Comparison of ENCODE assay signal across 9 cellular contexts in genomic region chr17:68509151-68510057, GRCh38. TPM values are rescaled to one million over a fixed set of nuclear protein-coding genes. Genes with fewer than 3 reads are reported as not detected.
DNase-seq lines count a peak whose midpoint lies in the region; ATAC-seq and FAIRE-seq lines count a peak whose summit lies in the region.
"Had no signal": no experiment of that assay in that cellular context is flagged by ENCODE, and none has a peak within 500 bp of the region (broad histone marks: within the 10 kb centered on the region; RNA-seq: fewer than 3 reads in every experiment).

No MANE protein-coding gene starts in this region.

- WGBS in small intestine, 3 donors: 60 to 69% (median 62%) methylated on average over 9 of the region's 9 CpGs

- CTCF ChIA-PET in CD4-positive, alpha-beta memory T cell (lab: Charles Lee; ENCODE audit: partially characterized antibody): interaction anchor here (0.6 kb wide), 2 partner anchors 21 to 43 kb away, joined by 3 to 4 read pairs; no protein-coding TSS in a partner anchor
- CTCF ChIA-PET in activated CD8-positive, alpha-beta T cell treated with anti-CD3 and anti-CD28 coated beads, Interleukin-2, amount 10 ng/mL, durations not matched to agents 7 days and 5 days (lab: Charles Lee): interaction anchor here (0.7 to 1.5 kb wide), 5 partner anchors 12 to 49 kb away, joined by 3 to 6 read pairs (median 4); no protein-coding TSS in a partner anchor

- no peaks in the 10 kb centered on the region for H3K27me3 Mint-ChIP-seq in CD4-positive, alpha-beta memory T cell
- no peaks in the 10 kb centered on the region for H3K27me3 Mint-ChIP-seq in activated CD8-positive, alpha-beta T cell treated with anti-CD3 and anti-CD28 coated beads, Interleukin-2, amount 10 ng/mL, durations not matched to agents 7 days and 5 days (ENCODE audit: low read depth)

- no peak for FAIRE-seq in small intestine (lab: Jason Lieb, UNC)

- no peak overlapping the region for H3K27ac ChIP-seq in CD4-positive, alpha-beta memory T cell (ENCODE audit: low read depth, low read length)
- no peak overlapping the region for H3K27ac ChIP-seq in small intestine (ENCODE audit: low read depth in 1 of 2, low read length in 1 of 2)

- POLR2A ChIA-PET in CD4-positive, alpha-beta memory T cell (lab: Charles Lee; ENCODE audit: partially characterized antibody): no interaction called here
- POLR2A ChIA-PET in activated CD8-positive, alpha-beta T cell treated with anti-CD3 and anti-CD28 coated beads, Interleukin-2, amount 10 ng/mL, durations not matched to agents 7 days and 5 days (lab: Charles Lee): interaction anchor here (0.6 to 1.1 kb wide), 2 partner anchors 12 to 724 kb away, joined by 3 to 8 read pairs; no protein-coding TSS in a partner anchor

- no peak for DNase-seq in CD4-positive, alpha-beta memory T cell
- DNase-seq in MV-4-11 (lab: John Stamatoyannopoulos, UW) (peak; percentile 85), lung microvascular endothelial cell (ENCODE audit: low read depth in 2 of 2) (peak; percentile 75 to 92), small intestine (no peak), NCI-H2227 (lab: John Stamatoyannopoulos, UW; ENCODE audit: unreplicated experiment) (no peak)
- peak; percentile 51 for DNase-seq in activated CD8-positive, alpha-beta T cell treated with anti-CD3 and anti-CD28 coated beads, Interleukin-2, amount 10 ng/mL, durations not matched to agents 7 days and 5 days

- intact Hi-C loops in CD4-positive, alpha-beta memory T cell (cut with micrococcal nuclease): loop anchor here (5.0 kb wide), 3 partner anchors 327 to 903 kb away; partner anchors contain the start of genes KPNA2 and MAP2K6

- ATAC-seq in activated CD8-positive, alpha-beta T cell treated with anti-CD3 and anti-CD28 coated beads, Interleukin-2, amount 10 ng/mL, durations not matched to agents 7 days and 5 days: no peak
- no peak for ATAC-seq in HG03442 (IDR thresholded peaks at IDR 0.05; ENCODE audit: unreplicated experiment)
- no peak for ATAC-seq in HG02642 (IDR thresholded peaks at IDR 0.05; ENCODE audit: poor library complexity, unreplicated experiment)
- ATAC-seq: WTC11 had no signal

- H3K9me3 ChIP-seq in CD4-positive, alpha-beta memory T cell (ENCODE audit: control insufficient read depth in 1 of 2, low read length in 2 of 2): no peaks in the 10 kb centered on the region
- no peaks in the 10 kb centered on the region for H3K9me3 ChIP-seq in small intestine (ENCODE audit: control insufficient read depth, low read depth)

- H3K27ac Mint-ChIP-seq in CD4-positive, alpha-beta memory T cell: peak overlapping the region in 4 of 7 donors; percentile 57 to 96 (median 72)
- peak overlapping the region; percentile 19 for H3K27ac Mint-ChIP-seq in activated CD8-positive, alpha-beta T cell treated with anti-CD3 and anti-CD28 coated beads, Interleukin-2, amount 10 ng/mL, durations not matched to agents 7 days and 5 days
- H3K27ac Mint-ChIP-seq: WTC11 had no signal

- H3K27me3 ChIP-seq in CD4-positive, alpha-beta memory T cell (ENCODE audit: insufficient read depth, low read length): no peaks in the 10 kb centered on the region
- H3K27me3 ChIP-seq in small intestine (ENCODE audit: control insufficient read depth in 2 of 2, insufficient read depth in 2 of 2, low read length in 2 of 2): no peaks in the 10 kb centered on the region

- peaks cover 22 to 50% (median 28%) of the 10 kb centered on the region in 4 donors for H3K4me1 Mint-ChIP-seq in CD4-positive, alpha-beta memory T cell
- H3K4me1 Mint-ChIP-seq in activated CD8-positive, alpha-beta T cell treated with anti-CD3 and anti-CD28 coated beads, Interleukin-2, amount 10 ng/mL, durations not matched to agents 7 days and 5 days (ENCODE audit: low read depth): peaks cover 51% of the 10 kb centered on the region

- H3K36me3 Mint-ChIP-seq in CD4-positive, alpha-beta memory T cell: peaks cover 0 to 16% of the 10 kb centered on the region in 2 donors
- peaks cover 16% of the 10 kb centered on the region for H3K36me3 Mint-ChIP-seq in activated CD8-positive, alpha-beta T cell treated with anti-CD3 and anti-CD28 coated beads, Interleukin-2, amount 10 ng/mL, durations not matched to agents 7 days and 5 days (ENCODE audit: low read depth)
- H3K36me3 Mint-ChIP-seq: WTC11 had no signal

- H3K36me3 ChIP-seq in CD4-positive, alpha-beta memory T cell (ENCODE audit: insufficient read depth, low read length): no peaks in the 10 kb centered on the region
- no peaks in the 10 kb centered on the region for H3K36me3 ChIP-seq in small intestine (ENCODE audit: control insufficient read depth in 2 of 2, insufficient read depth in 2 of 2, low read length in 2 of 2)

- peaks cover 19% of the 10 kb centered on the region for H3K4me1 ChIP-seq in CD4-positive, alpha-beta memory T cell (ENCODE audit: insufficient read depth, low read length)
- no peaks in the 10 kb centered on the region for H3K4me1 ChIP-seq in small intestine (ENCODE audit: control insufficient read depth in 2 of 2, insufficient read depth in 1 of 2, low read depth in 1 of 2, low read length in 1 of 2)

- no peak overlapping the region for H3K4me3 ChIP-seq in CD4-positive, alpha-beta memory T cell (ENCODE audit: low read length in 2 of 2)
- H3K4me3 ChIP-seq in small intestine (ENCODE audit: low read depth in 1 of 2, low read length in 2 of 2): no peak overlapping the region

- H3K4me3 Mint-ChIP-seq in CD4-positive, alpha-beta memory T cell: peak overlapping the region in 2 of 8 donors; percentile 43 to 63
- H3K4me3 Mint-ChIP-seq in activated CD8-positive, alpha-beta T cell treated with anti-CD3 and anti-CD28 coated beads, Interleukin-2, amount 10 ng/mL, durations not matched to agents 7 days and 5 days: peak overlapping the region; percentile 15

- H3K9me3 Mint-ChIP-seq in CD4-positive, alpha-beta memory T cell: peaks cover 0 to 3% (median 0%) of the 10 kb centered on the region in 8 donors
- H3K9me3 Mint-ChIP-seq in activated CD8-positive, alpha-beta T cell treated with anti-CD3 and anti-CD28 coated beads, Interleukin-2, amount 10 ng/mL, durations not matched to agents 7 days and 5 days (ENCODE audit: insufficient read depth): no peaks in the 10 kb centered on the region

RNA-seq across cellular contexts. Expression of gene PRKAR1A, which starts 2.8 kb away (rescaled TPM):
- total RNA-seq in CD4-positive, alpha-beta memory T cell: 100 to 1,000 TPM; 182 to 183 TPM
- polyA plus RNA-seq in CD4-positive, alpha-beta memory T cell: 100 to 1,000 TPM; 193 to 220 TPM
- 100 to 1,000 TPM; 210 to 221 TPM for total RNA-seq in activated CD8-positive, alpha-beta T cell treated with anti-CD3 and anti-CD28 coated beads, Interleukin-2, amount 10 ng/mL, durations not matched to agents 7 days and 5 days
- total RNA-seq in lung microvascular endothelial cell: 225 and 352 TPM in 2 replicates
- 10 to 100 TPM; 22.4 to 61.6 (median 32.7) TPM for polyA plus RNA-seq in small intestine

RNA-seq across cellular contexts. Expression of gene WIPI1, which starts 52.1 kb away (rescaled TPM):
- total RNA-seq in CD4-positive, alpha-beta memory T cell: 10 to 100 TPM; 11.9 to 12.3 TPM
- 1 to 10 TPM; 4.4 to 7.9 TPM for polyA plus RNA-seq in CD4-positive, alpha-beta memory T cell
- total RNA-seq in activated CD8-positive, alpha-beta T cell treated with anti-CD3 and anti-CD28 coated beads, Interleukin-2, amount 10 ng/mL, durations not matched to agents 7 days and 5 days: 10 to 100 TPM; 40.8 to 41.4 TPM
- 49.5 and 96.8 TPM in 2 replicates for total RNA-seq in lung microvascular endothelial cell
- 10 to 100 TPM; 11.6 to 21.6 (median 18.1) TPM for polyA plus RNA-seq in small intestine

Comparison
In these comparisons a context has a peak if more than half of its experiments do, and no peak if none do; other contexts are left out.
1. DNase-seq: peak in MV-4-11 (single experiment), activated CD8-positive, alpha-beta T cell treated with anti-CD3 and anti-CD28 coated beads, Interleukin-2, amount 10 ng/mL, durations not matched to agents 7 days and 5 days (single experiment) and lung microvascular endothelial cell (2 of 2); none in CD4-positive, alpha-beta memory T cell (0 of 5), small intestine (single experiment) and NCI-H2227 (single experiment).